In genomic region chr2:219508933-219509779, GRCh38 we compare ENCODE assay signal across 8 cellular contexts. TPM values are rescaled to one million over a fixed set of nuclear protein-coding genes. Genes with fewer than 3 reads are reported as not detected.
DNase-seq lines count a peak whose midpoint lies in the region; ATAC-seq and TF ChIP-seq lines count a peak whose summit lies in the region.

No MANE protein-coding gene starts in this region.

- no peak for DNase-seq in DND-41
- no peak for DNase-seq in T-helper 17 cell
- no peak for DNase-seq in mesothelial cell of epicardium (ENCODE audit: low spot score in 2 of 2, unreplicated experiment in 2 of 2)
- DNase-seq in GM10266 (ENCODE audit: extremely low spot score): no peak
- DNase-seq in MM.1S: no peak
- no peak for DNase-seq in AML-193 (lab: John Stamatoyannopoulos, UW)
- no peak for DNase-seq in SIG-M5 treated with dmso at 0.1 percent for 504 hours (lab: John Stamatoyannopoulos, UW; ENCODE audit: unreplicated experiment)

- H3K4me1 ChIP-seq in DND-41 (ENCODE audit: insufficient read depth, low read length): peaks cover 5% of the 10 kb centered on the region; the same call in 1 of the 2 replicates
- H3K4me1 ChIP-seq in MM.1S (ENCODE audit: low read length): no peaks in the 10 kb centered on the region

- ATAC-seq in DND-41 (ENCODE audit: insufficient read depth, low read depth): peak; percentile 27
- ATAC-seq in HG02610 (IDR thresholded peaks at IDR 0.05; ENCODE audit: unreplicated experiment): peak; percentile 14
- ATAC-seq in T-helper 17 cell: peak; percentile 29

- H3F3A ChIP-seq in MM.1S (ENCODE audit: insufficient read depth, low read length): no peaks in the 10 kb centered on the region

- H3K4me1 Mint-ChIP-seq in T-helper 17 cell: peaks cover 30% of the 10 kb centered on the region
- H3K4me1 Mint-ChIP-seq in mesothelial cell of epicardium: peaks cover 45% of the 10 kb centered on the region

- H3K27me3 ChIP-seq in DND-41 (ENCODE audit: insufficient read depth, low read length, poor library complexity) (peaks cover 24% of the 10 kb centered on the region), MM.1S (replicated peaks; ENCODE audit: insufficient read depth, low read length) (peaks cover 46% of the 10 kb centered on the region)

- H4K20me1 ChIP-seq in DND-41 (ENCODE audit: insufficient read depth, low read length) (peaks cover 6% of the 10 kb centered on the region), MM.1S (ENCODE audit: insufficient read depth, low read length) (no peaks in the 10 kb centered on the region)

- H3K9ac ChIP-seq in DND-41 (ENCODE audit: low read depth, low read length) (no peak overlapping the region), MM.1S (ENCODE audit: low read length) (no peak overlapping the region)

- H3K79me2 ChIP-seq in DND-41 (ENCODE audit: insufficient read depth, low read length): no peaks in the 10 kb centered on the region
- no peaks in the 10 kb centered on the region for H3K79me2 ChIP-seq in MM.1S (ENCODE audit: low read length)

- H3K9me3 Mint-ChIP-seq in mesothelial cell of epicardium: no peaks in the 10 kb centered on the region

- peaks cover 19% of the 10 kb centered on the region for H3K36me3 ChIP-seq in DND-41 (ENCODE audit: insufficient read depth, low read length)
- no peaks in the 10 kb centered on the region for H3K36me3 ChIP-seq in MM.1S (replicated peaks; ENCODE audit: insufficient read depth, low read length)

- peak overlapping the region; percentile 38; the same call in 1 of the 2 replicates for H3K4me2 ChIP-seq in DND-41 (ENCODE audit: insufficient read depth, low read length)
- no peak overlapping the region; the same call in 1 of the 2 replicates for H3K4me2 ChIP-seq in MM.1S (ENCODE audit: low read depth, low read length)

- H3K4me3 ChIP-seq in DND-41 (ENCODE audit: low read depth in 1 of 2, low read length in 2 of 2) (no peak overlapping the region), MM.1S (ENCODE audit: low read length) (no peak overlapping the region)

- no peak overlapping the region for H3K27ac ChIP-seq in DND-41 (ENCODE audit: low read length)
- no peak overlapping the region for H3K27ac ChIP-seq in MM.1S (ENCODE audit: low read length)

- H3K27me3 Mint-ChIP-seq in T-helper 17 cell (peaks cover 53% of the 10 kb centered on the region), mesothelial cell of epicardium (ENCODE audit: low read depth) (peaks cover 43% of the 10 kb centered on the region)

- H2AFZ ChIP-seq in DND-41 (ENCODE audit: low read depth, low read length) (no peak overlapping the region), MM.1S (ENCODE audit: low read length) (no peak overlapping the region)

- H3K9me2 ChIP-seq in MM.1S (replicated peaks; ENCODE audit: insufficient read depth, low read length): no peaks in the 10 kb centered on the region

- H3K4me3 Mint-ChIP-seq in T-helper 17 cell (peak overlapping the region; percentile 77), mesothelial cell of epicardium (peak overlapping the region; percentile 55)

- H3K36me3 Mint-ChIP-seq in T-helper 17 cell (ENCODE audit: low read depth): peaks cover 24% of the 10 kb centered on the region
- peaks cover 13% of the 10 kb centered on the region for H3K36me3 Mint-ChIP-seq in mesothelial cell of epicardium

- H3K27ac Mint-ChIP-seq in T-helper 17 cell (no peak overlapping the region), mesothelial cell of epicardium (no peak overlapping the region)

- TF ChIP-seq CTCF in DND-41 (IDR thresholded peaks at IDR 0.05; ENCODE audit: borderline replicate concordance, extremely low read depth, low read length, poor library complexity, severe bottlenecking): no peak
- no peak for TF ChIP-seq CTCF in mesothelial cell of epicardium (IDR thresholded peaks at IDR 0.05; ENCODE audit: unreplicated experiment)
- TF ChIP-seq CTCF in GM10266 (IDR thresholded peaks at IDR 0.05; ENCODE audit: control insufficient read depth, insufficient read depth, low read depth, missing control alignments): no peak
- TF ChIP-seq CTCF in MM.1S (IDR thresholded peaks at IDR 0.05; ENCODE audit: low read length): no peak

- H3K9me3 ChIP-seq in DND-41 (ENCODE audit: insufficient read depth, low read length, severe bottlenecking) (no peaks in the 10 kb centered on the region), T-helper 17 cell (ENCODE audit: control insufficient read depth, low read length, poor library complexity, severe bottlenecking) (no peaks in the 10 kb centered on the region), MM.1S (replicated peaks; ENCODE audit: insufficient read depth, low read length) (no peaks in the 10 kb centered on the region)

RNA-seq across cellular contexts. Expression of gene ASIC4, which starts 5.1 kb away (rescaled TPM):
- under 1 TPM in 1 of 2 donors, not detected in 1; 0.13 TPM for total RNA-seq in T-helper 17 cell
- 0.98 to 1.4 TPM (median 1.1 TPM) in 3 replicates for total RNA-seq in mesothelial cell of epicardium

RNA-seq across cellular contexts. Expression of gene GMPPA, which starts 10.5 kb away (rescaled TPM):
- total RNA-seq in T-helper 17 cell (10 to 100 TPM; 25.1 to 27.2 TPM), mesothelial cell of epicardium (34.5 to 37.3 TPM (median 36.0 TPM) in 3 replicates)

RNA-seq across cellular contexts. Expression of gene CHPF, which starts 34.5 kb away (rescaled TPM):
- 10 to 100 TPM in 1 of 2 donors, 1 to 10 TPM in 1; 9.4 to 10.4 TPM for total RNA-seq in T-helper 17 cell
- 78.1 to 81.0 TPM (median 78.5 TPM) in 3 replicates for total RNA-seq in mesothelial cell of epicardium

RNA-seq across cellular contexts. Expression of gene TMEM198, which starts 34.7 kb away (rescaled TPM):
- total RNA-seq in T-helper 17 cell: under 1 TPM; 0.42 to 0.77 TPM
- 3.6 to 4.0 TPM (median 3.7 TPM) in 3 replicates for total RNA-seq in mesothelial cell of epicardium
